11 cellular contexts compared by ENCODE assay signal in genomic region chr7:93921190-93921585, GRCh38. TPM values are rescaled to one million over a fixed set of nuclear protein-coding genes. Genes with fewer than 3 reads are reported as not detected.
DNase-seq lines count a peak whose midpoint lies in the region; ATAC-seq, FAIRE-seq and TF ChIP-seq lines count a peak whose summit lies in the region.
"Had no signal": no experiment of that assay in that cellular context is flagged by ENCODE, and none has a peak within 500 bp of the region (broad histone marks: within the 10 kb centered on the region; RNA-seq: fewer than 3 reads in every experiment).

No MANE protein-coding gene starts in this region.

- H3K9me3 Mint-ChIP-seq in neural crest cell: no peaks in the 10 kb centered on the region

- H3K4me1 ChIP-seq in ACC112 (ENCODE audit: control insufficient read depth, insufficient read depth, low read length, unreplicated experiment) (peaks cover 17% of the 10 kb centered on the region), NT2/D1 (ENCODE audit: insufficient read depth, insufficient read length) (no peaks in the 10 kb centered on the region), H1 (replicated peaks in 1 of 4; ENCODE audit: control insufficient read depth in 3 of 4, insufficient read depth in 4 of 4, low read length in 3 of 4) (peaks cover 0 to 7% (median 2%) of the 10 kb centered on the region in 4 experiments; a peak in 2 of 7 replicates)

- TF ChIP-seq CTCF in H1 (IDR thresholded peaks at IDR 0.05; ENCODE audit: control extremely low read depth in 1 of 3, insufficient read depth in 1 of 3, low read depth in 1 of 3, low read length in 3 of 3) (no peak), neural crest cell (conservative IDR thresholded peaks at IDR 0.05) (no peak)

- H3K56ac ChIP-seq in H1 (replicated peaks; ENCODE audit: insufficient read length, low read depth, low read length): no peak overlapping the region

- H3K23ac ChIP-seq in H1 (ENCODE audit: insufficient read length): no peak overlapping the region

- peak overlapping the region; percentile 100 for H3K4me3 ChIP-seq in ACC112 (ENCODE audit: low read depth, low read length)
- no peak overlapping the region for H3K4me3 ChIP-seq in NT2/D1 (ENCODE audit: insufficient read length, low read depth)
- H3K4me3 ChIP-seq in H1 (ENCODE audit: extremely low read depth in 1 of 4, insufficient read depth in 2 of 4, low read depth in 3 of 4, low read length in 4 of 4): peak overlapping the region; percentile 61 to 72 (median 63); a peak in 6 of 8 replicates

- H3K23me2 ChIP-seq in H1 (ENCODE audit: low read depth, low read length): peaks cover 6% of the 10 kb centered on the region; the same call in 1 of the 2 replicates

- no peaks in the 10 kb centered on the region for H3K27me3 ChIP-seq in ACC112 (ENCODE audit: insufficient read depth, low read length)
- H3K27me3 ChIP-seq in NT2/D1 (ENCODE audit: insufficient read depth, insufficient read length): no peaks in the 10 kb centered on the region
- no peaks in the 10 kb centered on the region for H3K27me3 ChIP-seq in H1 (replicated peaks in 1 of 4; ENCODE audit: control insufficient read depth in 3 of 4, extremely low read depth in 1 of 4, insufficient read depth in 3 of 4, low read length in 3 of 4)

- TF ChIP-seq POLR2A in H1 (IDR thresholded peaks at IDR 0.05; ENCODE audit: control extremely low read depth in 1 of 2, low read depth in 2 of 2, low read length in 2 of 2) (no peak), GM12892 (IDR thresholded peaks at IDR 0.05; ENCODE audit: low read depth, low read length) (no peak)

- TF ChIP-seq EP300 in H1 (IDR thresholded peaks at IDR 0.05; ENCODE audit: borderline replicate concordance in 1 of 2, low read depth in 2 of 2, low read length in 2 of 2): no peak

- POLR2A ChIA-PET in H1 (lab: Charles Lee; ENCODE audit: partially characterized antibody): interaction anchor here (1.3 kb wide), 1 partner anchor 31 kb away, joined by 4 read pairs; the partner anchor contains the start of gene TFPI2

- no peaks in the 10 kb centered on the region for H3K36me3 Mint-ChIP-seq in neural crest cell (ENCODE audit: low read depth)

- H3K9ac ChIP-seq in NT2/D1 (ENCODE audit: insufficient read length, low read depth) (peak overlapping the region; percentile 56), H1 (replicated peaks in 1 of 4; ENCODE audit: extremely low read depth in 1 of 4, low read depth in 3 of 4, low read length in 3 of 4) (no peak overlapping the region)

- no peak overlapping the region for H3K18ac ChIP-seq in H1 (ENCODE audit: extremely low read depth, low read length)

- no peaks in the 10 kb centered on the region for H3K79me1 ChIP-seq in H1 (ENCODE audit: low read depth, low read length)

- H3K14ac ChIP-seq in H1 (ENCODE audit: insufficient read length): no peak overlapping the region

- H4K20me1 ChIP-seq in H1 (replicated peaks in 1 of 2; ENCODE audit: control insufficient read depth in 1 of 2, insufficient read depth in 2 of 2, low read length in 2 of 2): no peaks in the 10 kb centered on the region

- peak overlapping the region; percentile 84 to 87 for H3K4me2 ChIP-seq in H1 (ENCODE audit: insufficient read depth in 1 of 2, low read depth in 2 of 2, low read length in 2 of 2)

- ATAC-seq in HG02938 (IDR thresholded peaks at IDR 0.05; ENCODE audit: unreplicated experiment): no peak

- H2BK20ac ChIP-seq in H1 (ENCODE audit: low read length): no peak overlapping the region

- TF ChIP-seq RAD21 in H1 (IDR thresholded peaks at IDR 0.05 in 1 of 2, conservative IDR thresholded peaks at IDR 0.05 in 1 of 2; ENCODE audit: low read depth in 2 of 2, low read length in 2 of 2): no peak

- H3K4me1 Mint-ChIP-seq in neural crest cell: peaks cover 32% of the 10 kb centered on the region

- H4K5ac ChIP-seq in H1 (ENCODE audit: insufficient read length, low read depth, low read length): no peak overlapping the region

- H3K79me2 ChIP-seq in ACC112 (ENCODE audit: control insufficient read depth, insufficient read depth, low read length, unreplicated experiment): peaks cover 37% of the 10 kb centered on the region
- no peaks in the 10 kb centered on the region for H3K79me2 ChIP-seq in H1 (ENCODE audit: control insufficient read depth in 1 of 2, insufficient read depth in 2 of 2, low read length in 2 of 2)

- DNase-seq in NT2/D1 (ENCODE audit: low read depth, low spot score) (no peak), H1 (ENCODE audit: low read depth in 1 of 2, low spot score in 2 of 2) (no peak), neural crest cell (ENCODE audit: low read depth, low spot score) (no peak), NK-92 (lab: John Stamatoyannopoulos, UW; ENCODE audit: unreplicated experiment) (no peak), GM12892 (ENCODE audit: insufficient read length) (no peak)
- DNase-seq in stimulated activated CD4-positive, alpha-beta T cell treated with anti-CD3 and anti-CD28 coated beads, Interleukin-4, amount 100 ng/mL, for 24 hours: no peak
- DNase-seq: cerebellar nuclear complex, DND-41 had no signal

- no peak overlapping the region for H3K27ac Mint-ChIP-seq in neural crest cell (ENCODE audit: unreplicated experiment)

- H2AK5ac ChIP-seq in H1 (ENCODE audit: low read depth, low read length): no peak overlapping the region

- H2BK120ac ChIP-seq in H1 (replicated peaks; ENCODE audit: low read depth, low read length): no peak overlapping the region

- CTCF ChIA-PET in H1 (lab: Charles Lee; ENCODE audit: partially characterized antibody): interaction anchor here (0.6 to 3.3 kb wide), 9 partner anchors 11 to 299 kb away, joined by 3 to 21 read pairs (median 6); no protein-coding TSS in a partner anchor

- no peak overlapping the region for H4K8ac ChIP-seq in H1 (ENCODE audit: extremely low read depth, insufficient read depth, low read length)

- no peak overlapping the region for H2BK12ac ChIP-seq in H1 (ENCODE audit: low read depth, low read length)

- H4K91ac ChIP-seq in H1 (replicated peaks; ENCODE audit: insufficient read length, low read length): no peak overlapping the region

- H3K27me3 Mint-ChIP-seq in neural crest cell (ENCODE audit: low read depth): no peaks in the 10 kb centered on the region

- no peak overlapping the region for H3K4ac ChIP-seq in H1 (replicated peaks; ENCODE audit: insufficient read length, low read depth, low read length)

- no peaks in the 10 kb centered on the region for H3K9me3 ChIP-seq in NT2/D1 (ENCODE audit: insufficient read depth, low read length)
- H3K9me3 ChIP-seq in H1 (ENCODE audit: insufficient read depth in 2 of 2, low read depth in 1 of 2, low read length in 1 of 2): no peaks in the 10 kb centered on the region

- no peak for FAIRE-seq in H1 (lab: Jason Lieb, UNC)
- FAIRE-seq in GM12892 (lab: Jason Lieb, UNC): no peak

- H3K4me3 Mint-ChIP-seq in neural crest cell: peak overlapping the region; percentile 93

- peaks cover 7% of the 10 kb centered on the region for H3K36me3 ChIP-seq in ACC112 (ENCODE audit: insufficient read depth, low read length)
- H3K36me3 ChIP-seq in NT2/D1 (ENCODE audit: insufficient read depth, insufficient read length, low read length): no peaks in the 10 kb centered on the region
- no peaks in the 10 kb centered on the region for H3K36me3 ChIP-seq in H1 (ENCODE audit: control insufficient read depth in 2 of 4, insufficient read depth in 4 of 4, low read length in 3 of 4)

- 86% methylated on average over 8 of the region's 8 CpGs; no CpG with 5 or more reads in 1 of the 2 experiments for WGBS in H1 (ENCODE audit: extremely low coverage in 1 of 2, insufficient coverage in 1 of 2, insufficient read length in 1 of 2, insufficient replicate concordance in 2 of 2, low coverage in 1 of 2, low lambda C conversion rate in 2 of 2, missing lambda C conversion rate in 1 of 2), 2 experiments

- H3K27ac ChIP-seq in ACC112 (ENCODE audit: low read depth, low read length) (peak overlapping the region; percentile 86), H1 (ENCODE audit: low read depth, low read length) (no peak overlapping the region)

- no peak overlapping the region for H2BK5ac ChIP-seq in H1 (ENCODE audit: low read depth, low read length)

- H2BK15ac ChIP-seq in H1 (ENCODE audit: low read length): no peak overlapping the region

- H2AFZ ChIP-seq in ACC112 (ENCODE audit: low read length, unreplicated experiment) (peak overlapping the region; percentile 85), H1 (ENCODE audit: low read length) (no peak overlapping the region)

RNA-seq across cellular contexts. Expression of gene GNG11, which starts 0.3 kb away (rescaled TPM):
- total RNA-seq in H1 (2021; fragmentation: NEBNext Ultra II Directional; extraction: Animal tissue kit (Norgen Biotek cat#: 25700)): 1.3 TPM in 2 replicates
- polyA plus RNA-seq in H1 (2011; rRNA removed): 0.38 TPM in 2 replicates
- 0.59 TPM for polyA plus RNA-seq in H1 (2011; cell fraction: cytosol; rRNA removed)
- 0.26 TPM for polyA plus RNA-seq in H1 (2011; cell fraction: nucleus; rRNA removed)
- 0.76 to 1.2 TPM (median 0.83 TPM) in 4 replicates for polyA plus RNA-seq in H1 (2012, experiment 1 of 2)
- 1.5 TPM for polyA plus RNA-seq in H1 (2012, experiment 2 of 2)
- 1.6 TPM for polyA plus RNA-seq in H1 (2013, experiment 1 of 2)
- polyA plus RNA-seq in H1 (2013, experiment 2 of 2): 1.8 TPM
- 0.19 and 0.32 TPM in 2 replicates for polyA minus RNA-seq in H1 (2011; rRNA and poly(A)+ RNA removed)
- not detected for polyA minus RNA-seq in H1 (2011; cell fraction: cytosol; rRNA and poly(A)+ RNA removed)
- polyA minus RNA-seq in H1 (2011; cell fraction: nucleus; rRNA and poly(A)+ RNA removed): 0.80 TPM
- total RNA-seq in neural crest cell: 8.9 and 9.4 TPM in 2 replicates
- polyA plus RNA-seq in GM12892 (2012; ENCODE audit: missing spikeins): 0.30 TPM
- total RNA-seq: T-helper 2 cell treated with Interferon-gamma antibody and Interleukin-4, amounts not matched to agents 100 ng/mL and 5 ng/mL, for 36 hours had no signal

RNA-seq across cellular contexts. Expression of gene GNGT1, which starts 14.8 kb away (rescaled TPM):
- 0.21 and 0.26 TPM in 2 replicates for total RNA-seq in H1 (2021; fragmentation: NEBNext Ultra II Directional; extraction: Animal tissue kit (Norgen Biotek cat#: 25700))
- polyA plus RNA-seq in H1 (2011; rRNA removed): not detected in 2 replicates
- polyA plus RNA-seq in H1 (2011; cell fraction: cytosol; rRNA removed): 0.16 TPM
- polyA plus RNA-seq in H1 (2011; cell fraction: nucleus; rRNA removed): not detected
- 0.10 to 0.12 TPM in 2 of 4 replicates, not detected in the others for polyA plus RNA-seq in H1 (2012, experiment 1 of 2)
- not detected for polyA plus RNA-seq in H1 (2012, experiment 2 of 2)
- polyA plus RNA-seq in H1 (2013, experiment 1 of 2): 0.12 TPM
- polyA plus RNA-seq in H1 (2013, experiment 2 of 2): 0.09 TPM
- 0.09 TPM in 1 of 2 replicates, not detected in the other for polyA minus RNA-seq in H1 (2011; rRNA and poly(A)+ RNA removed)
- not detected for polyA minus RNA-seq in H1 (2011; cell fraction: cytosol; rRNA and poly(A)+ RNA removed)
- 1.1 TPM for polyA minus RNA-seq in H1 (2011; cell fraction: nucleus; rRNA and poly(A)+ RNA removed)
- total RNA-seq in neural crest cell: 0.65 and 1.0 TPM in 2 replicates
- not detected for polyA plus RNA-seq in GM12892 (2012; ENCODE audit: missing spikeins)
- total RNA-seq: T-helper 2 cell treated with Interferon-gamma antibody and Interleukin-4, amounts not matched to agents 100 ng/mL and 5 ng/mL, for 36 hours had no signal

RNA-seq across cellular contexts. Expression of gene TFPI2, which starts 30.6 kb away (rescaled TPM):
- 8.9 and 10.9 TPM in 2 replicates for total RNA-seq in H1 (2021; fragmentation: NEBNext Ultra II Directional; extraction: Animal tissue kit (Norgen Biotek cat#: 25700))
- polyA plus RNA-seq in H1 (2011; rRNA removed): 6.8 and 7.5 TPM in 2 replicates
- 6.8 TPM for polyA plus RNA-seq in H1 (2011; cell fraction: cytosol; rRNA removed)
- polyA plus RNA-seq in H1 (2011; cell fraction: nucleus; rRNA removed): 7.8 TPM
- 7.4 to 12.2 TPM (median 8.2 TPM) in 4 replicates for polyA plus RNA-seq in H1 (2012, experiment 1 of 2)
- polyA plus RNA-seq in H1 (2012, experiment 2 of 2): 7.9 TPM
- 41.7 TPM for polyA plus RNA-seq in H1 (2013, experiment 1 of 2)
- 47.9 TPM for polyA plus RNA-seq in H1 (2013, experiment 2 of 2)
- 1.4 and 2.7 TPM in 2 replicates for polyA minus RNA-seq in H1 (2011; rRNA and poly(A)+ RNA removed)
- 1.9 TPM for polyA minus RNA-seq in H1 (2011; cell fraction: cytosol; rRNA and poly(A)+ RNA removed)
- 5.4 TPM for polyA minus RNA-seq in H1 (2011; cell fraction: nucleus; rRNA and poly(A)+ RNA removed)
- total RNA-seq in neural crest cell: 0.84 and 0.86 TPM in 2 replicates
- polyA plus RNA-seq in GM12892 (2012; ENCODE audit: missing spikeins): 0.51 TPM
- total RNA-seq: T-helper 2 cell treated with Interferon-gamma antibody and Interleukin-4, amounts not matched to agents 100 ng/mL and 5 ng/mL, for 36 hours had no signal
